17 cellular contexts compared by ENCODE assay signal in the genomic region with DNA sequence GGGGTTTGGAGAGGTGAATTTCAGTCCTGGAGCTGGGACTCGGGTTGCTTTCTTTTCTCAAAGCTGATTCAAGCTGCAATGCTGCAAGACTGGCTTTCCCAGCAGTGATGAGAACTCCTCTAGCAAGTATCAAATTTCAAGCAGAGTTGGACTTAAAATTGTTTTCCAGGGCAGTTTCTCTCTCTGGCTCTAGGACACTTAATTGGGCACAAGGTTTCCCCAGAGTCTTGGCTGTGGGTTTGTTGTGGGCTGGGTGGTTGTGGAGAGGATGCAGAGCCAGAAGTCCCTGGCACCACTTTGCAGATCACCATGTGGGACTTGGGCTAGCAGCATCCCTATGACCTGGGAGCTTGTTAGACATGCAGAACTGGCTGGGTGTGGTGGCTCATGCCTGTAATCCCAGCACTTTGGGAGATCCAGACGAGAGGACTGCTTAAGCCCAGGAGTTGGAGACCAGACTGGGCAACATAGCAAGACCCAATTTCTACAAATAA. TPM values are rescaled to one million over a fixed set of nuclear protein-coding genes. Genes with fewer than 3 reads are reported as not detected.
DNase-seq lines count a peak whose midpoint lies in the region; ATAC-seq and TF ChIP-seq lines count a peak whose summit lies in the region.
"Had no signal": no experiment of that assay in that cellular context is flagged by ENCODE, and none has a peak within 500 bp of the region (broad histone marks: within the 10 kb centered on the region; RNA-seq: fewer than 3 reads in every experiment).

No MANE protein-coding gene starts in this region.

- H3K36me3 ChIP-seq in SK-N-SH (replicated peaks in 1 of 2; ENCODE audit: control insufficient read depth in 1 of 2, insufficient read depth in 2 of 2, low read length in 1 of 2): no peaks in the 10 kb centered on the region
- H3K36me3 ChIP-seq in vagina: no peaks in the 10 kb centered on the region

- TF ChIP-seq POLR2A in vagina (IDR thresholded peaks at IDR 0.05): no peak

- H3K4me2 ChIP-seq in SK-N-SH: 0 out of 2 replicates have a peak overlapping the region, but pooled peaks have one; percentile 14

- intact Hi-C loops in vagina (cut with DNase I): no loop called here

- ATAC-seq in SK-N-SH treated with all-trans-retinoic acid at 6 μM for 48 hours: no peak
- ATAC-seq: activated T-cell treated with anti-CD3 and anti-CD28 coated beads, Interleukin-2, amount 50 U/mL, for 72 hours; Panc1; stimulated activated effector memory CD8-positive, alpha-beta T cell treated with anti-CD3 and anti-CD28 coated beads, Interleukin-12 subunit alpha, Interleukin-12 subunit beta, amount 100 ng/mL, for 72 hours had no signal

- H3K79me2 ChIP-seq in SK-N-SH (ENCODE audit: insufficient read depth): no peaks in the 10 kb centered on the region

- no peak overlapping the region for H3K9ac ChIP-seq in SK-N-SH

- H3K4me3 ChIP-seq in SK-N-SH (ENCODE audit: low read depth in 2 of 2, low read length in 1 of 2) (no peak overlapping the region), vagina (no peak overlapping the region)

- H3K4me1 ChIP-seq in SK-N-SH (ENCODE audit: control insufficient read depth in 1 of 2, insufficient read depth in 2 of 2, low read depth in 1 of 2, low read length in 1 of 2) (no peaks in the 10 kb centered on the region), vagina (peaks cover 29% of the 10 kb centered on the region)

- H3K27me3 ChIP-seq in SK-N-SH (ENCODE audit: insufficient read depth): peaks cover 8% of the 10 kb centered on the region; the same call in 1 of the 2 replicates
- no peaks in the 10 kb centered on the region for H3K27me3 ChIP-seq in vagina

- no peaks in the 10 kb centered on the region for H3K9me2 ChIP-seq in SK-N-SH

- TF ChIP-seq EP300 in SK-N-SH (IDR thresholded peaks at IDR 0.05; ENCODE audit: borderline replicate concordance in 1 of 2, low read depth in 1 of 2, low read length in 1 of 2): no peak

- TF ChIP-seq CTCF in SK-N-SH (IDR thresholded peaks at IDR 0.05) (no peak), vagina (IDR thresholded peaks at IDR 0.05) (no peak)

- H3K27ac ChIP-seq in SK-N-SH (ENCODE audit: low read depth in 2 of 2, low read length in 1 of 2): no peak overlapping the region
- H3K27ac ChIP-seq in vagina: peak overlapping the region; percentile 45

- H2AFZ ChIP-seq in SK-N-SH (ENCODE audit: low read depth): no peak overlapping the region

- POLR2A ChIA-PET in SK-N-SH (lab: Yijun Ruan, JAX): no interaction called here
- POLR2A ChIA-PET in HEK293T (lab: Yijun Ruan, JAX): no interaction called here

- no peak for TF ChIP-seq RAD21 in SK-N-SH (IDR thresholded peaks at IDR 0.05; ENCODE audit: low read length)

- H3K9me3 ChIP-seq in SK-N-SH: no peaks in the 10 kb centered on the region
- no peaks in the 10 kb centered on the region for H3K9me3 ChIP-seq in vagina

- CTCF ChIA-PET in SK-N-SH (lab: Yijun Ruan, JAX): interaction anchor here (0.7 to 3.4 kb wide), 6 partner anchors 11 to 133 kb away, joined by 3 to 18 read pairs (median 6); a partner anchor contains a TSS
- CTCF ChIA-PET in HEK293T (lab: Yijun Ruan, JAX): interaction anchor here (1.0 to 1.6 kb wide), 2 partner anchors 11 to 51 kb away, joined by 5 to 7 read pairs; no protein-coding TSS in a partner anchor

- 11% methylated on average over 2 of the region's 2 CpGs for WGBS in SK-N-SH (ENCODE audit: low lambda C conversion rate)

- no peaks in the 10 kb centered on the region for H3F3A ChIP-seq in SK-N-SH (replicated peaks; ENCODE audit: insufficient read depth)

- DNase-seq in SK-N-SH: no peak
- DNase-seq in dedifferentiated amniotic fluid mesenchymal stem cell (ENCODE audit: extremely low spot score): peak; percentile 72
- DNase-seq in myocyte (ENCODE audit: low read depth): peak; percentile 71
- DNase-seq in vagina (ENCODE audit: extremely low spot score in 2 of 2): no peak
- no peak for DNase-seq in HEK293T (ENCODE audit: extremely low spot score)
- DNase-seq in NCI-H526 (lab: John Stamatoyannopoulos, UW): no peak
- no peak for DNase-seq in T-helper 2 cell
- DNase-seq: activated CD4-positive, alpha-beta T cell treated with anti-CD3 and anti-CD28 coated beads, Interleukin-2, amount 50 U/mL, for 4 hours; activated T-cell treated with anti-CD3 and anti-CD28 coated beads, Interleukin-2, amount 50 U/mL, for 72 hours; effector CD4-positive, alpha-beta T cell; NCI-H1092 treated with DMSO at 0.1 percent for 48 hours; NCI-H345; stimulated activated CD4-positive, alpha-beta T cell treated with anti-CD3 and anti-CD28 coated beads, Interleukin-4, amount 100 ng/mL, for 4 hours had no signal

- no peaks in the 10 kb centered on the region for H4K20me1 ChIP-seq in SK-N-SH (ENCODE audit: insufficient read depth)

TF ChIP-seq in SK-N-SH, 30 proteins besides CTCF, POLR2A, EP300 and RAD21:
- TF ChIP-seq FOSL2 (IDR thresholded peaks at IDR 0.05; ENCODE audit: borderline replicate concordance, low read depth) (no peak), SMC3 (IDR thresholded peaks at IDR 0.05; ENCODE audit: low read depth, low read length) (no peak), EZH2phosphoT487 (IDR thresholded peaks at IDR 0.05; ENCODE audit: borderline replicate concordance, low read depth) (no peak), NRF1 (IDR thresholded peaks at IDR 0.05; ENCODE audit: low read depth, low read length) (no peak), GATA2 (CRISPR knock-in tag; IDR thresholded peaks at IDR 0.05) (no peak)
TF ChIP-seq in SK-N-SH: peak in this region for 0.

TF ChIP-seq in SK-N-SH treated with all-trans-retinoic acid at 6 μM for 48 hours, 23 proteins besides CTCF, POLR2A, EP300 and RAD21 (continues in another document):
- TF ChIP-seq SNAI2 (CRISPR knock-in tag; IDR thresholded peaks at IDR 0.05) (no peak), OSR1 (CRISPR knock-in tag; IDR thresholded peaks at IDR 0.05) (no peak)
- TF ChIP-seq, protein P1, sequence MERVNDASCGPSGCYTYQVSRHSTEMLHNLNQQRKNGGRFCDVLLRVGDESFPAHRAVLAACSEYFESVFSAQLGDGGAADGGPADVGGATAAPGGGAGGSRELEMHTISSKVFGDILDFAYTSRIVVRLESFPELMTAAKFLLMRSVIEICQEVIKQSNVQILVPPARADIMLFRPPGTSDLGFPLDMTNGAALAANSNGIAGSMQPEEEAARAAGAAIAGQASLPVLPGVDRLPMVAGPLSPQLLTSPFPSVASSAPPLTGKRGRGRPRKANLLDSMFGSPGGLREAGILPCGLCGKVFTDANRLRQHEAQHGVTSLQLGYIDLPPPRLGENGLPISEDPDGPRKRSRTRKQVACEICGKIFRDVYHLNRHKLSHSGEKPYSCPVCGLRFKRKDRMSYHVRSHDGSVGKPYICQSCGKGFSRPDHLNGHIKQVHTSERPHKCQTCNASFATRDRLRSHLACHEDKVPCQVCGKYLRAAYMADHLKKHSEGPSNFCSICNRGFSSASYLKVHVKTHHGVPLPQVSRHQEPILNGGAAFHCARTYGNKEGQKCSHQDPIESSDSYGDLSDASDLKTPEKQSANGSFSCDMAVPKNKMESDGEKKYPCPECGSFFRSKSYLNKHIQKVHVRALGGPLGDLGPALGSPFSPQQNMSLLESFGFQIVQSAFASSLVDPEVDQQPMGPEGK (CRISPR knock-in tag; IDR thresholded peaks at IDR 0.05; ENCODE audit: borderline replicate concordance): no peak

TF ChIP-seq in HEK293T, 16 proteins besides CTCF, POLR2A, EP300 and RAD21:
- TF ChIP-seq L3MBTL2 (conservative IDR thresholded peaks at IDR 0.05): no peak
- TF ChIP-seq ELF4 (IDR thresholded peaks at IDR 0.05): no peak
- TF ChIP-seq HDGF (IDR thresholded peaks at IDR 0.05; ENCODE audit: borderline replicate concordance): no peak
- TF ChIP-seq FOXA1 (IDR thresholded peaks at IDR 0.05): no peak
- TF ChIP-seq LEF1 (IDR thresholded peaks at IDR 0.05; ENCODE audit: borderline replicate concordance): no peak
- no peak for TF ChIP-seq ZNF384 (IDR thresholded peaks at IDR 0.05)
- no peak for TF ChIP-seq TARDBP (IDR thresholded peaks at IDR 0.05)
- TF ChIP-seq SUZ12 (IDR thresholded peaks at IDR 0.05): no peak
- no peak for TF ChIP-seq NFRKB (IDR thresholded peaks at IDR 0.05)
- no peak for TF ChIP-seq SP1 (IDR thresholded peaks at IDR 0.05)
- TF ChIP-seq FOXK2 (IDR thresholded peaks at IDR 0.05): no peak
- TF ChIP-seq, protein P2, sequence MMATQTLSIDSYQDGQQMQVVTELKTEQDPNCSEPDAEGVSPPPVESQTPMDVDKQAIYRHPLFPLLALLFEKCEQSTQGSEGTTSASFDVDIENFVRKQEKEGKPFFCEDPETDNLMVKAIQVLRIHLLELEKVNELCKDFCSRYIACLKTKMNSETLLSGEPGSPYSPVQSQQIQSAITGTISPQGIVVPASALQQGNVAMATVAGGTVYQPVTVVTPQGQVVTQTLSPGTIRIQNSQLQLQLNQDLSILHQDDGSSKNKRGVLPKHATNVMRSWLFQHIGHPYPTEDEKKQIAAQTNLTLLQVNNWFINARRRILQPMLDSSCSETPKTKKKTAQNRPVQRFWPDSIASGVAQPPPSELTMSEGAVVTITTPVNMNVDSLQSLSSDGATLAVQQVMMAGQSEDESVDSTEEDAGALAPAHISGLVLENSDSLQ (IDR thresholded peaks at IDR 0.05): no peak
- no peak for TF ChIP-seq FOXM1 (IDR thresholded peaks at IDR 0.05; ENCODE audit: borderline replicate concordance)
- TF ChIP-seq CTBP1 (IDR thresholded peaks at IDR 0.05; ENCODE audit: borderline replicate concordance): no peak
- no peak for TF ChIP-seq ARNT (IDR thresholded peaks at IDR 0.05)
- TF ChIP-seq BHLHE40 (IDR thresholded peaks at IDR 0.05; ENCODE audit: borderline replicate concordance): no peak

RNA-seq across cellular contexts. Expression of a gene that starts 16.8 kb away (rescaled TPM):
- not detected in 2 replicates for polyA plus RNA-seq in SK-N-SH (2012; rRNA removed)
- not detected in 2 replicates for polyA plus RNA-seq in SK-N-SH (2012; cell fraction: cytosol; rRNA removed)
- not detected in 2 replicates for polyA plus RNA-seq in SK-N-SH (2012; cell fraction: nucleus; rRNA removed)
- total RNA-seq in myocyte: 1.2 and 1.8 TPM in 2 replicates
- 0.19 TPM for polyA plus RNA-seq in myocyte (2012)
- total RNA-seq in vagina: 11.5 TPM
- total RNA-seq: activated T-cell treated with anti-CD3 and anti-CD28 coated beads, Interleukin-2, amount 50 U/mL, for 72 hours had no signal
- polyA plus RNA-seq: IgD-negative memory B cell had no signal

RNA-seq across cellular contexts. Expression of a gene that starts 38.3 kb away (rescaled TPM):
- 0.10 and 0.16 TPM in 2 replicates for polyA plus RNA-seq in SK-N-SH (2012; rRNA removed)
- polyA plus RNA-seq in SK-N-SH (2012; cell fraction: cytosol; rRNA removed): 0.09 and 0.12 TPM in 2 replicates
- polyA plus RNA-seq in SK-N-SH (2012; cell fraction: nucleus; rRNA removed): 0.13 and 0.22 TPM in 2 replicates
- 2.7 and 3.2 TPM in 2 replicates for total RNA-seq in myocyte
- 0.91 TPM for polyA plus RNA-seq in myocyte (2012)
- 205 TPM for total RNA-seq in vagina
- total RNA-seq: activated T-cell treated with anti-CD3 and anti-CD28 coated beads, Interleukin-2, amount 50 U/mL, for 72 hours had no signal
- polyA plus RNA-seq: IgD-negative memory B cell had no signal

Comparison
In these comparisons a context has a peak if more than half of its experiments do, and no peak if none do; other contexts are left out.
1. DNase-seq: peak in dedifferentiated amniotic fluid mesenchymal stem cell (single experiment) and myocyte (single experiment); none in SK-N-SH (single experiment), vagina (0 of 2), HEK293T (single experiment), NCI-H526 (0 of 2) and T-helper 2 cell (0 of 5).
2. RNA of a gene that starts 38.3 kb away (total RNA-seq): 205 TPM in vagina (single experiment); 2.7 to 3.2 TPM in myocyte; every median in the first group is over 10 times any median in the second.